In genomic region chr12:55715169-55715764, GRCh38 we compare ENCODE assay signal across 8 cellular contexts. TPM values are rescaled to one million over a fixed set of nuclear protein-coding genes. Genes with fewer than 3 reads are reported as not detected.
DNase-seq lines count a peak whose midpoint lies in the region; ATAC-seq and TF ChIP-seq lines count a peak whose summit lies in the region.

No MANE protein-coding gene starts in this region.

- H3K79me1 ChIP-seq in mesendoderm (ENCODE audit: low read length) = no peaks in the 10 kb centered on the region

- no peak overlapping the region for H2BK120ac ChIP-seq in mesendoderm (ENCODE audit: low read depth, low read length)

- H3K9ac ChIP-seq in mesendoderm (ENCODE audit: low read length) = peak overlapping the region; percentile 61

- H3K4me1 ChIP-seq in body of pancreas = peaks cover 47% of the 10 kb centered on the region
- H3K4me1 ChIP-seq in mesendoderm (ENCODE audit: control insufficient read depth, low read depth, low read length) = peaks cover 17% of the 10 kb centered on the region
- H3K4me1 ChIP-seq in aorta (ENCODE audit: control insufficient read depth in 1 of 2, insufficient read depth in 2 of 2, low read length in 2 of 2) = peaks cover 0 to 3% of the 10 kb centered on the region in 2 donors

- peak overlapping the region; percentile 78 for H4K8ac ChIP-seq in mesendoderm (ENCODE audit: low read depth, low read length)

- intact Hi-C loops in left cardiac atrium (cut with DNase I) = no loop called here
- intact Hi-C loops in Right ventricle myocardium inferior (cut with DNase I) = no loop called here
- intact Hi-C loops in body of pancreas (cut with DNase I) = no loop called here
- intact Hi-C loops in aorta (cut with DNase I) = no loop called here

- no peaks in the 10 kb centered on the region for H3K9me3 ChIP-seq in body of pancreas
- H3K9me3 ChIP-seq in aorta (ENCODE audit: control insufficient read depth, low read length) = no peaks in the 10 kb centered on the region

- peak overlapping the region; percentile 81 for H4K5ac ChIP-seq in mesendoderm (ENCODE audit: low read length)

- no peak for TF ChIP-seq POLR2A in body of pancreas (IDR thresholded peaks at IDR 0.05)

- H3K56ac ChIP-seq in mesendoderm (ENCODE audit: low read length) = peak overlapping the region; percentile 63

- no peak overlapping the region for H3K23ac ChIP-seq in mesendoderm (ENCODE audit: low read length)

- WGBS in body of pancreas, 2 donors = 55 to 58% methylated on average over 7 of the region's 7 CpGs
- WGBS in mesendoderm (ENCODE audit: extremely low coverage, insufficient coverage, low lambda C conversion rate) = no CpG with 5 or more reads among the region's 7 CpGs
- 12% methylated on average over 7 of the region's 7 CpGs for WGBS in aorta, 2 donors

- no peaks in the 10 kb centered on the region for H3K79me2 ChIP-seq in mesendoderm (ENCODE audit: control insufficient read depth, insufficient read depth, low read length)

- H3K4ac ChIP-seq in mesendoderm (ENCODE audit: low read depth, low read length) = no peak overlapping the region

- DNase-seq in left cardiac atrium = peak; percentile 5
- DNase-seq in Right ventricle myocardium inferior (ENCODE audit: missing footprints) = no peak
- DNase-seq in body of pancreas = no peak
- peak; percentile 40 for DNase-seq in mesendoderm
- peak; percentile 31 to 34 for DNase-seq in aorta
- DNase-seq in Kasumi-1 (lab: John Stamatoyannopoulos, UW) = no peak
- DNase-seq in SIG-M5 (lab: John Stamatoyannopoulos, UW) = no peak
- DNase-seq in NOMO-1 treated with DMSO at 0.1 percent for 48 hours (lab: John Stamatoyannopoulos, UW; ENCODE audit: unreplicated experiment) = no peak

- no peak overlapping the region for H2BK5ac ChIP-seq in mesendoderm (ENCODE audit: low read length)

- H3K27ac ChIP-seq in body of pancreas (peak overlapping the region; percentile 77 to 94 (median 85)), mesendoderm (ENCODE audit: low read depth, low read length) (no peak overlapping the region), aorta (ENCODE audit: low read depth in 1 of 2, low read length in 2 of 2) (peak overlapping the region; percentile 83 to 99)

- H3K4me2 ChIP-seq in mesendoderm (ENCODE audit: low read length) = peak overlapping the region; percentile 56

- H3K4me3 ChIP-seq in body of pancreas = peak overlapping the region in 1 of 2 donors; percentile 46
- H3K4me3 ChIP-seq in mesendoderm (ENCODE audit: low read length) = peak overlapping the region; percentile 17
- H3K4me3 ChIP-seq in aorta (ENCODE audit: low read length in 2 of 2) = peak overlapping the region in 1 of 2 donors; percentile 52

- peak overlapping the region; percentile 31 for H3K18ac ChIP-seq in mesendoderm (ENCODE audit: low read length)

- H3K27me3 ChIP-seq in body of pancreas (no peaks in the 10 kb centered on the region), mesendoderm (ENCODE audit: insufficient read depth, low read length, poor library complexity) (no peaks in the 10 kb centered on the region), aorta (ENCODE audit: control insufficient read depth in 1 of 2, insufficient read depth in 2 of 2, low read length in 1 of 2) (no peaks in the 10 kb centered on the region)

- no peak overlapping the region for H2BK15ac ChIP-seq in mesendoderm (replicated peaks; ENCODE audit: low read depth)

- no peaks in the 10 kb centered on the region for H3K36me3 ChIP-seq in body of pancreas (replicated peaks in 1 of 2; ENCODE audit: insufficient read depth in 1 of 2, low read depth in 2 of 2)
- H3K36me3 ChIP-seq in mesendoderm (ENCODE audit: control insufficient read depth, insufficient read depth, low read length) = no peaks in the 10 kb centered on the region
- H3K36me3 ChIP-seq in aorta (ENCODE audit: control insufficient read depth in 1 of 2, insufficient read depth in 2 of 2, low read length in 1 of 2) = no peaks in the 10 kb centered on the region

- TF ChIP-seq CTCF in body of pancreas (IDR thresholded peaks at IDR 0.05) = no peak

- H2AK5ac ChIP-seq in mesendoderm (ENCODE audit: low read length) = no peak overlapping the region

- ATAC-seq in left cardiac atrium (no peak), Right ventricle myocardium inferior (no peak), body of pancreas (no peak), aorta (ENCODE audit: low FRiP score) (no peak)

RNA-seq across cellular contexts. Expression of gene BLOC1S1, which starts 0.6 kb away (rescaled TPM):
- total RNA-seq in left cardiac atrium = 100 to 1,000 TPM; 119 to 123 TPM
- total RNA-seq in Right ventricle myocardium inferior = 128 TPM
- 100 to 1,000 TPM in 1 of 2 donors, 10 to 100 TPM in 1; 86.1 to 105 TPM for total RNA-seq in body of pancreas
- 63.3 TPM for polyA plus RNA-seq in mesendoderm (2013, experiment 1 of 2)
- polyA plus RNA-seq in mesendoderm (2013, experiment 2 of 2) = 65.5 TPM
- 100 to 1,000 TPM in 1 of 2 donors, 10 to 100 TPM in 1; 87.3 to 115 TPM for total RNA-seq in aorta
- 100 to 1,000 TPM; 248 to 351 TPM for polyA plus RNA-seq in aorta

RNA-seq across cellular contexts. Expression of gene RDH5, which starts 4.9 kb away (rescaled TPM):
- total RNA-seq in left cardiac atrium = 10 to 100 TPM; 29.5 to 38.1 TPM
- total RNA-seq in Right ventricle myocardium inferior = 12.9 TPM
- total RNA-seq in body of pancreas = 10 to 100 TPM in 1 of 2 donors, 1 to 10 TPM in 1; 4.2 to 20.4 TPM
- 2.5 TPM for polyA plus RNA-seq in mesendoderm (2013, experiment 1 of 2)
- 2.0 TPM for polyA plus RNA-seq in mesendoderm (2013, experiment 2 of 2)
- 10 to 100 TPM; 21.9 to 51.1 TPM for total RNA-seq in aorta
- polyA plus RNA-seq in aorta = 10 to 100 TPM; 16.7 to 49.4 TPM

RNA-seq across cellular contexts. Expression of gene ITGA7, which starts 7.6 kb away (rescaled TPM):
- total RNA-seq in left cardiac atrium (100 to 1,000 TPM; 395 to 448 TPM), Right ventricle myocardium inferior (479 TPM), body of pancreas (10 to 100 TPM; 11.4 to 52.1 TPM), aorta (100 to 1,000 TPM; 463 to 747 TPM)
- polyA plus RNA-seq in mesendoderm (2013, experiment 1 of 2) = 20.8 TPM
- 20.1 TPM for polyA plus RNA-seq in mesendoderm (2013, experiment 2 of 2)
- 100 to 1,000 TPM in 1 of 2 donors, 10 to 100 TPM in 1; 76.1 to 633 TPM for polyA plus RNA-seq in aorta

RNA-seq across cellular contexts. Expression of gene CD63, which starts 13.5 kb away (rescaled TPM):
- total RNA-seq in left cardiac atrium (1,000 to 10,000 TPM; 1,288 to 1,875 TPM), Right ventricle myocardium inferior (790 TPM), body of pancreas (100 to 1,000 TPM; 341 to 511 TPM), aorta (1,000 to 10,000 TPM; 1,107 to 1,135 TPM)
- polyA plus RNA-seq in mesendoderm (2013, experiment 1 of 2) = 760 TPM
- 752 TPM for polyA plus RNA-seq in mesendoderm (2013, experiment 2 of 2)
- 1,000 to 10,000 TPM; 1,323 to 1,532 TPM for polyA plus RNA-seq in aorta

RNA-seq across cellular contexts. Expression of gene GDF11, which starts 27.7 kb away (rescaled TPM):
- total RNA-seq in left cardiac atrium (10 to 100 TPM; 12.0 to 14.2 TPM), Right ventricle myocardium inferior (9.7 TPM), body of pancreas (under 1 TPM; 0.33 to 0.78 TPM), aorta (1 to 10 TPM; 6.6 to 9.4 TPM)
- 6.5 TPM for polyA plus RNA-seq in mesendoderm (2013, experiment 1 of 2)
- polyA plus RNA-seq in mesendoderm (2013, experiment 2 of 2) = 7.0 TPM
- polyA plus RNA-seq in aorta = 1 to 10 TPM; 3.0 to 4.2 TPM

Comparison
In these comparisons a context has a peak if more than half of its experiments do, and no peak if none do; other contexts are left out.
1. DNase-seq: peak in left cardiac atrium (single experiment), mesendoderm (single experiment) and aorta (2 of 2); none in Right ventricle myocardium inferior (single experiment), body of pancreas (0 of 4), Kasumi-1 (0 of 2), SIG-M5 (single experiment) and NOMO-1 treated with DMSO at 0.1 percent for 48 hours (single experiment).